Comparison of ENCODE assay signal across 30 cellular contexts in the genomic region with DNA sequence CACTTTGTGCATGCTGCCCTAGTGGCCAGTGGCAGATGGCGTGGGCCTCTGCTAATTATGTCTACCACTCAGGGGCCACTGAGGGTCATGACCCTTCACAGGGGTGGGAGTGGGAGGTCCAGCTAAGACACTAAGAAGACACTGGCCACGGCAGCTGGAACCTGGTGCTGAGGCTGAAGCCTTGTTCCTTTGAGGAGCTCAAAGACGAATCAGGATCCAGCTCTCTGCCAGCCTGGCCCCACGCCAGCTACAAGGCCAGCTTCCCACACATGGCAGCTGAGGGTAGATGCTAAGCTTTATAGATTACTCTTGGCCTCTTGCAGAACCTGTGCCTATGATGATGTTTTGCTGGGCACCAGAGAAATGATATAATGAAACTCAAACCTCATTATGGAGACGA.
A peak's percentile ranks its signal among the peaks of the same experiment; 100 is the strongest.
DNase-seq lines count a peak whose midpoint lies in the region; ATAC-seq, FAIRE-seq and TF ChIP-seq lines count a peak whose summit lies in the region.
"Had no signal": no experiment of that assay in that cellular context is flagged by ENCODE, and none has a peak within 500 bp of the region (broad histone marks: within the 10 kb centered on the region; RNA-seq: fewer than 3 reads in every experiment).

No MANE protein-coding gene starts in this region.

- H2AFZ ChIP-seq in astrocyte (ENCODE audit: low read depth, low read length), result no peak overlapping the region
- no peak overlapping the region for H2AFZ ChIP-seq in smooth muscle cell (ENCODE audit: low read depth)

- no peaks in the 10 kb centered on the region for H3K9me3 ChIP-seq in BE2C
- no peaks in the 10 kb centered on the region for H3K9me3 ChIP-seq in astrocyte (ENCODE audit: insufficient read depth, low read depth, low read length)
- peaks cover 0 to 3% (median 0%) of the 10 kb centered on the region in 4 donors for H3K9me3 ChIP-seq in sigmoid colon
- no peaks in the 10 kb centered on the region for H3K9me3 ChIP-seq in smooth muscle cell (replicated peaks; ENCODE audit: low read depth)
- H3K9me3 ChIP-seq: breast epithelium, mucosa of descending colon, SK-N-SH had no signal

- peak overlapping the region; percentile 20 for H3K27ac Mint-ChIP-seq in astrocyte (ENCODE audit: unreplicated experiment)
- H3K27ac Mint-ChIP-seq: activated CD4-positive, alpha-beta memory T cell treated with anti-CD3 and anti-CD28 coated beads, Interleukin-2, amount 10 ng/mL, durations not matched to agents 7 days and 5 days; CD4-positive, alpha-beta memory T cell; nephron progenitor cell; T-helper 17 cell had no signal

- H3K4me1 ChIP-seq in BE2C (peaks cover 8% of the 10 kb centered on the region), astrocyte (ENCODE audit: insufficient read depth, low read length) (no peaks in the 10 kb centered on the region), sigmoid colon (no peaks in the 10 kb centered on the region), smooth muscle cell (ENCODE audit: low read depth) (no peaks in the 10 kb centered on the region)
- H3K4me1 ChIP-seq: breast epithelium had no signal

- H3K79me2 ChIP-seq in astrocyte (ENCODE audit: insufficient read depth, low read length), result no peaks in the 10 kb centered on the region
- no peaks in the 10 kb centered on the region for H3K79me2 ChIP-seq in smooth muscle cell (ENCODE audit: low read depth)

- H4K20me1 ChIP-seq in astrocyte (ENCODE audit: insufficient read depth, low read length) (no peaks in the 10 kb centered on the region), smooth muscle cell (ENCODE audit: low read depth) (no peaks in the 10 kb centered on the region)

- peaks cover 40% of the 10 kb centered on the region for H3K27me3 Mint-ChIP-seq in astrocyte (ENCODE audit: low read depth, unreplicated experiment)

- H3K27me3 ChIP-seq in BE2C (no peaks in the 10 kb centered on the region), astrocyte (ENCODE audit: insufficient read depth, low read length) (no peaks in the 10 kb centered on the region), sigmoid colon (no peaks in the 10 kb centered on the region), smooth muscle cell (ENCODE audit: low read depth) (peaks cover 13% of the 10 kb centered on the region)
- H3K27me3 ChIP-seq: breast epithelium had no signal

- H3F3A ChIP-seq in smooth muscle cell (ENCODE audit: low read depth), result no peaks in the 10 kb centered on the region

- DNase-seq in NCI-H1105 treated with DMSO at 0.1 percent for 48 hours (lab: John Stamatoyannopoulos, UW), result peak; percentile 16
- no peak for DNase-seq in NCI-H1105 (lab: John Stamatoyannopoulos, UW)
- peak; percentile 29 for DNase-seq in BE2C
- DNase-seq in astrocyte (ENCODE audit: low read depth), result no peak
- DNase-seq in sigmoid colon, result peak; percentile 61
- no peak for DNase-seq in ureter (ENCODE audit: low spot score)
- DNase-seq in smooth muscle cell (lab: John Stamatoyannopoulos, UW; ENCODE audit: unreplicated experiment), result no peak
- DNase-seq: activated CD4-positive, alpha-beta memory T cell treated with anti-CD3 and anti-CD28 coated beads, Interleukin-2, amount 10 ng/mL, durations not matched to agents 7 days and 5 days; activated CD4-positive, CD25-positive, alpha-beta regulatory T cell treated with anti-CD3 and anti-CD28 coated beads, Interleukin-2, amount 50 U/mL, for 72 hours; activated CD8-positive, alpha-beta memory T cell treated with anti-CD3 and anti-CD28 coated beads, Interleukin-2, amount 50 U/mL, for 48 hours; activated naive CD4-positive, alpha-beta T cell treated with anti-CD3 and anti-CD28 coated beads, Interleukin-2, amount 50 U/mL, for 16 hours; amniotic stem cell; CD4-positive, alpha-beta memory T cell; NCI-H1417 treated with DMSO at 0.1 percent for 48 hours; NCI-H2107; NCI-H526 treated with DMSO at 0.1 percent for 48 hours; nephron progenitor cell; SK-N-SH; stimulated activated CD4-positive, alpha-beta T cell treated with anti-CD3 and anti-CD28 coated beads, Interleukin-2, amount 100 ng/mL, for 48 hours; T-helper 17 cell had no signal

- ATAC-seq in GM19463 (IDR thresholded peaks at IDR 0.05; ENCODE audit: unreplicated experiment), result no peak
- ATAC-seq: K562, mucosa of descending colon, T-helper 17 cell had no signal

- no peaks in the 10 kb centered on the region for H3K36me3 ChIP-seq in BE2C
- no peaks in the 10 kb centered on the region for H3K36me3 ChIP-seq in astrocyte (ENCODE audit: insufficient read depth, low read length)
- H3K36me3 ChIP-seq in sigmoid colon, result no peaks in the 10 kb centered on the region
- H3K36me3 ChIP-seq in smooth muscle cell (ENCODE audit: low read depth), result no peaks in the 10 kb centered on the region
- H3K36me3 ChIP-seq: breast epithelium had no signal

- TF ChIP-seq EP300 in sigmoid colon (IDR thresholded peaks at IDR 0.05), result no peak

- no peak overlapping the region for H3K27ac ChIP-seq in astrocyte (ENCODE audit: low read depth, low read length)
- no peak overlapping the region for H3K27ac ChIP-seq in sigmoid colon
- no peak overlapping the region for H3K27ac ChIP-seq in smooth muscle cell (ENCODE audit: low read depth)
- H3K27ac ChIP-seq: breast epithelium, coronary artery, RWPE1 had no signal

- no peak for TF ChIP-seq CTCF in BE2C (IDR thresholded peaks at IDR 0.05; ENCODE audit: low read depth, low read length)
- no peak for TF ChIP-seq CTCF in astrocyte (IDR thresholded peaks at IDR 0.05; ENCODE audit: insufficient read depth, low read depth, low read length)
- TF ChIP-seq CTCF in sigmoid colon (IDR thresholded peaks at IDR 0.05), result no peak
- no peak for TF ChIP-seq CTCF in smooth muscle cell (IDR thresholded peaks at IDR 0.05; ENCODE audit: borderline replicate concordance, insufficient read depth, poor library complexity, severe bottlenecking)

- H3K9ac ChIP-seq in astrocyte (ENCODE audit: low read length) (no peak overlapping the region), smooth muscle cell (ENCODE audit: low read depth) (no peak overlapping the region)
- H3K9ac ChIP-seq: SK-N-SH had no signal

- peaks cover 2% of the 10 kb centered on the region for H3K9me3 Mint-ChIP-seq in astrocyte (ENCODE audit: unreplicated experiment)
- H3K9me3 Mint-ChIP-seq: activated CD4-positive, alpha-beta memory T cell treated with anti-CD3 and anti-CD28 coated beads, Interleukin-2, amount 10 ng/mL, durations not matched to agents 7 days and 5 days had no signal

- H3K4me3 ChIP-seq in BE2C (ENCODE audit: low read depth, low read length), result no peak overlapping the region
- no peak overlapping the region for H3K4me3 ChIP-seq in astrocyte (ENCODE audit: insufficient read depth, low read depth, low read length)
- H3K4me3 ChIP-seq in sigmoid colon, result no peak overlapping the region
- H3K4me3 ChIP-seq in smooth muscle cell, result no peak overlapping the region
- H3K4me3 ChIP-seq: breast epithelium, coronary artery, K562, lung, mucosa of descending colon had no signal

- peaks cover 9% of the 10 kb centered on the region for H3K4me1 Mint-ChIP-seq in astrocyte (ENCODE audit: low read depth, unreplicated experiment)
- H3K4me1 Mint-ChIP-seq: activated CD4-positive, alpha-beta memory T cell treated with anti-CD3 and anti-CD28 coated beads, Interleukin-2, amount 10 ng/mL, durations not matched to agents 7 days and 5 days; CD4-positive, alpha-beta memory T cell; nephron progenitor cell had no signal

- H3K4me2 ChIP-seq in astrocyte (ENCODE audit: low read length) (no peak overlapping the region), smooth muscle cell (no peak overlapping the region)
- H3K4me2 ChIP-seq: SK-N-SH had no signal

- intact Hi-C loops in sigmoid colon (cut with DNase I), result no loop called here

- no peak for FAIRE-seq in astrocyte (lab: Jason Lieb, UNC)
- FAIRE-seq: A204.1, HTR-8/SVneo, K562, urothelium cell line had no signal

- H3K36me3 Mint-ChIP-seq in astrocyte (ENCODE audit: low read depth, unreplicated experiment), result no peaks in the 10 kb centered on the region
- H3K36me3 Mint-ChIP-seq: CD4-positive, alpha-beta memory T cell had no signal

- 71 to 85% methylated on average over 5 of the region's 5 CpGs for WGBS in sigmoid colon, 2 donors
- 89% methylated on average over 4 of the region's 5 CpGs for WGBS in smooth muscle cell (ENCODE audit: low lambda C conversion rate)

- no peak for TF ChIP-seq POLR2A in sigmoid colon (IDR thresholded peaks at IDR 0.05)

- no peak overlapping the region for H3K4me3 Mint-ChIP-seq in astrocyte (ENCODE audit: unreplicated experiment)
- H3K4me3 Mint-ChIP-seq: activated CD4-positive, alpha-beta memory T cell treated with anti-CD3 and anti-CD28 coated beads, Interleukin-2, amount 10 ng/mL, durations not matched to agents 7 days and 5 days; CD4-positive, alpha-beta memory T cell; nephron progenitor cell; T-helper 17 cell had no signal

Comparison
In these comparisons a context has a peak if more than half of its experiments do, and no peak if none do; other contexts are left out.
1. DNase-seq: peak in NCI-H1105 treated with DMSO at 0.1 percent for 48 hours (single experiment), BE2C (single experiment) and sigmoid colon (single experiment); none in NCI-H1105 (single experiment), astrocyte (single experiment), ureter (single experiment) and smooth muscle cell (single experiment).